In genomic region chr2:158723921-158724802, GRCh38 we compare ENCODE assay signal across 10 cellular contexts.
DNase-seq lines count a peak whose midpoint lies in the region; ATAC-seq, FAIRE-seq and TF ChIP-seq lines count a peak whose summit lies in the region.
"Had no signal": no experiment of that assay in that cellular context is flagged by ENCODE, and none has a peak within 500 bp of the region (broad histone marks: within the 10 kb centered on the region; RNA-seq: fewer than 3 reads in every experiment).

No MANE protein-coding gene starts in this region.

- H3K36me3 Mint-ChIP-seq in effector memory CD8-positive, alpha-beta T cell (ENCODE audit: insufficient read depth) = no peaks in the 10 kb centered on the region
- H3K36me3 Mint-ChIP-seq: CD4-positive, CD25-positive, alpha-beta regulatory T cell had no signal

- peak; percentile 28 for TF ChIP-seq CTCF in cardiac muscle cell (IDR thresholded peaks at IDR 0.05; ENCODE audit: low read depth, low read length)
- peak in 3 of 9 donors; percentile 10 to 18 (median 15) for TF ChIP-seq CTCF in heart right ventricle (IDR thresholded peaks at IDR 0.05)
- TF ChIP-seq CTCF in omental fat pad (IDR thresholded peaks at IDR 0.05) = no peak

- H3K4me3 ChIP-seq in cardiac muscle cell (no peak overlapping the region), heart right ventricle (no peak overlapping the region)

- intact Hi-C loops in heart right ventricle (cut with DNase I) = loop anchor here in 2 of 10 donors (10.0 kb wide), 2 partner anchors 59 to 269 kb away; partner anchors contain the start of genes CCDC148 (in 1 of the 2) and PKP4 (in 1 of the 2)

- no peak overlapping the region for H3K4me3 Mint-ChIP-seq in effector memory CD8-positive, alpha-beta T cell
- H3K4me3 Mint-ChIP-seq: CD4-positive, CD25-positive, alpha-beta regulatory T cell had no signal

- H3K27me3 ChIP-seq in cardiac muscle cell = no peaks in the 10 kb centered on the region
- no peaks in the 10 kb centered on the region for H3K27me3 ChIP-seq in heart right ventricle

- DNase-seq in cardiac muscle cell (ENCODE audit: low read depth in 1 of 2, low spot score in 1 of 2) (no peak), heart right ventricle (no peak), SHP77 treated with DMSO at 0.1 percent for 48 hours (lab: John Stamatoyannopoulos, UW) (peak; percentile 54), hippocampal formation (lab: John Stamatoyannopoulos, UW) (peak; percentile 37 to 40), urothelium cell line (ENCODE audit: low spot score) (peak; percentile 78), omental fat pad (ENCODE audit: low spot score) (no peak)
- no peak for DNase-seq in effector memory CD8-positive, alpha-beta T cell
- DNase-seq: CD4-positive, CD25-positive, alpha-beta regulatory T cell had no signal

- no peaks in the 10 kb centered on the region for H3K9me3 ChIP-seq in cardiac muscle cell (ENCODE audit: low read depth)
- no peaks in the 10 kb centered on the region for H3K9me3 ChIP-seq in heart right ventricle

- peaks cover 17 to 44% of the 10 kb centered on the region in 2 donors for H3K27me3 Mint-ChIP-seq in effector memory CD8-positive, alpha-beta T cell

- ATAC-seq in heart right ventricle (no peak), GM18909 (IDR thresholded peaks at IDR 0.05; ENCODE audit: poor library complexity, unreplicated experiment) (no peak), omental fat pad (ENCODE audit: low FRiP score) (no peak)
- ATAC-seq in effector memory CD8-positive, alpha-beta T cell (replicated peaks) = no peak

- H3K27ac Mint-ChIP-seq in effector memory CD8-positive, alpha-beta T cell = no peak overlapping the region
- H3K27ac Mint-ChIP-seq: CD4-positive, CD25-positive, alpha-beta regulatory T cell had no signal

- H3K27ac ChIP-seq in cardiac muscle cell = no peak overlapping the region
- H3K27ac ChIP-seq in heart right ventricle = no peak overlapping the region

- 90 to 92% methylated on average over 12 of the region's 12 CpGs for WGBS in heart right ventricle, 2 donors

- H3K4me1 ChIP-seq in cardiac muscle cell (ENCODE audit: low read depth) (no peaks in the 10 kb centered on the region), heart right ventricle (peaks cover 0 to 44% (median 14%) of the 10 kb centered on the region in 9 donors)

- H3K4me1 Mint-ChIP-seq in effector memory CD8-positive, alpha-beta T cell (ENCODE audit: low read depth in 2 of 2) = peaks cover 0 to 2% of the 10 kb centered on the region in 2 donors
- H3K4me1 Mint-ChIP-seq: CD4-positive, CD25-positive, alpha-beta regulatory T cell had no signal

- no peak for FAIRE-seq in urothelium cell line (lab: Jason Lieb, UNC)
- FAIRE-seq: HTR-8/SVneo had no signal

- H3K36me3 ChIP-seq in cardiac muscle cell (no peaks in the 10 kb centered on the region), heart right ventricle (no peaks in the 10 kb centered on the region)

- no peaks in the 10 kb centered on the region for H3K9me3 Mint-ChIP-seq in effector memory CD8-positive, alpha-beta T cell

Comparison
In these comparisons a context has a peak if more than half of its experiments do, and no peak if none do; other contexts are left out.
1. DNase-seq: peak in SHP77 treated with DMSO at 0.1 percent for 48 hours (single experiment), hippocampal formation (2 of 2) and urothelium cell line (single experiment); none in cardiac muscle cell (0 of 2), heart right ventricle (0 of 2), effector memory CD8-positive, alpha-beta T cell (0 of 3) and omental fat pad (single experiment).